Comparison of ENCODE assay signal across 1 cellular context in the genomic region with DNA sequence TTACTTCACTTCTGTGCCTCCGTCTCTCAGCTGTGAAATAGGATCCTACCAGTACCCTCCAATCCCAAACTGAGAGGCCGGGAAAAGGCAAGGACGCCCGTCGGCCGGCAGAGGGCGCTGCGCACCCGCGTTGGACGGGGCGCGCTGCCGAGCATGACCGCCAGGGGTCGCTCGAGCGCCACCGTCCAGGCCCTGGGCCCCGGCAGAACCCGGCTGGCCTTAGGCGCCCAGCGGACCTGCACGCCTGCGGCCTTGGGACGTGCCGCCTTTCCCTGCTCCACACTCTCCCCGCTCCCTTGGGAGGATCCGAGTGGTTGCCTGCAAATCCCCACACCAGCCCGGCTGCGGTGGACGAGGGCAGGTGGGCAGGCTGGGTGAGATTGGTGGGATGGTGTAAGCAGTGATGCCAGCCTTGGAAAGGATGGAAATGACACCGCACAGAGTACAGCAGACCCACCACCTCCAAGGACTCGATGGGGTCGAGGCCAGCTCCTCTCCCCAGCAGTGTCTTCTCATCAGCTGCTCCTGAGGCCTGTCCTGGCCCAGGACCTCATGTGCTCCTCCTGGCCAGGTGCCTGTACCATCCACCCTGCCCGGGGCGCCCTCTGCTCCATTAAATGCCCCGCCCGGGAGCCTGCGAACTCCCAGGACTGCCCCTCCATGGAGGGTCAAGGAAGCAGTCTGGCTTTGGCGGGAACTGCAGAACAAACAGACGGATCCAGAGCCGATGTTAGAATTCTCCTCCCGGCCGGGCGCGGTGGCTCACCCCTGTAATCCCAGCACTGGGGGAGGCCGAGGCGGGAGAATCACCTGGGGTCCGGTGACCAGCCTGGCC.
TF ChIP-seq lines count a peak whose summit lies in the region.

No MANE protein-coding gene starts in this region.

TF ChIP-seq in K562, 482 proteins besides CTCF, POLR2A, EP300 and RAD21 (continued from another document and continues in another):
- TF ChIP-seq, protein P1, sequence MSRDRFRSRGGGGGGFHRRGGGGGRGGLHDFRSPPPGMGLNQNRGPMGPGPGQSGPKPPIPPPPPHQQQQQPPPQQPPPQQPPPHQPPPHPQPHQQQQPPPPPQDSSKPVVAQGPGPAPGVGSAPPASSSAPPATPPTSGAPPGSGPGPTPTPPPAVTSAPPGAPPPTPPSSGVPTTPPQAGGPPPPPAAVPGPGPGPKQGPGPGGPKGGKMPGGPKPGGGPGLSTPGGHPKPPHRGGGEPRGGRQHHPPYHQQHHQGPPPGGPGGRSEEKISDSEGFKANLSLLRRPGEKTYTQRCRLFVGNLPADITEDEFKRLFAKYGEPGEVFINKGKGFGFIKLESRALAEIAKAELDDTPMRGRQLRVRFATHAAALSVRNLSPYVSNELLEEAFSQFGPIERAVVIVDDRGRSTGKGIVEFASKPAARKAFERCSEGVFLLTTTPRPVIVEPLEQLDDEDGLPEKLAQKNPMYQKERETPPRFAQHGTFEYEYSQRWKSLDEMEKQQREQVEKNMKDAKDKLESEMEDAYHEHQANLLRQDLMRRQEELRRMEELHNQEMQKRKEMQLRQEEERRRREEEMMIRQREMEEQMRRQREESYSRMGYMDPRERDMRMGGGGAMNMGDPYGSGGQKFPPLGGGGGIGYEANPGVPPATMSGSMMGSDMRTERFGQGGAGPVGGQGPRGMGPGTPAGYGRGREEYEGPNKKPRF (IDR thresholded peaks at IDR 0.05; ENCODE audit: low read depth, low read length), result no peak
- TF ChIP-seq DIDO1 (tag; IDR thresholded peaks at IDR 0.05; ENCODE audit: low read depth) (no peak), ZNF507 (tag; conservative IDR thresholded peaks at IDR 0.05) (no peak), CC2D1A (IDR thresholded peaks at IDR 0.05) (no peak), ETS2 (tag; IDR thresholded peaks at IDR 0.05; ENCODE audit: borderline replicate concordance, poor library complexity, severe bottlenecking) (no peak), HDAC3 (IDR thresholded peaks at IDR 0.05; ENCODE audit: borderline replicate concordance, partially characterized antibody) (no peak), POLR3A (IDR thresholded peaks at IDR 0.05; ENCODE audit: borderline replicate concordance, extremely low read depth, insufficient read depth, insufficient read length) (no peak), MAFK (IDR thresholded peaks at IDR 0.05; ENCODE audit: low read length) (no peak), TCF3 (CRISPR knock-in tag; IDR thresholded peaks at IDR 0.05) (0 out of 2 replicates have a peak, but pooled peaks have one; percentile 34), ATF7 (IDR thresholded peaks at IDR 0.05) (peak; percentile 62; the same call in 1 of the 2 replicates), HDAC2 (IDR thresholded peaks at IDR 0.05) (no peak), SMARCA5 (IDR thresholded peaks at IDR 0.05) (no peak), SREBF1 (IDR thresholded peaks at IDR 0.05; ENCODE audit: borderline replicate concordance, low read depth, low read length) (no peak), EGR1 (conservative IDR thresholded peaks at IDR 0.05) (no peak), ZNF785 (CRISPR knock-in tag; IDR thresholded peaks at IDR 0.05) (no peak), EZH2 (IDR thresholded peaks at IDR 0.05; ENCODE audit: borderline replicate concordance, low read depth, low read length) (no peak), SNIP1 (IDR thresholded peaks at IDR 0.05; ENCODE audit: low read depth) (no peak), ESRRB (CRISPR knock-in tag; IDR thresholded peaks at IDR 0.05; ENCODE audit: borderline replicate concordance) (no peak), ETV1 (tag; conservative IDR thresholded peaks at IDR 0.05; ENCODE audit: low read depth) (no peak), ZNF232 (CRISPR knock-in tag; IDR thresholded peaks at IDR 0.05) (no peak), NONO (IDR thresholded peaks at IDR 0.05; ENCODE audit: low read depth in 2 of 2, low read length in 1 of 2) (peak in 1 of 2 experiments; percentile 70; a peak in 1 of 4 replicates), RCOR1 (IDR thresholded peaks at IDR 0.05; ENCODE audit: borderline replicate concordance in 1 of 2, low read depth in 2 of 2, low read length in 2 of 2) (peak in 1 of 2 experiments; percentile 62; a peak in 1 of 4 replicates), MAFF (IDR thresholded peaks at IDR 0.05; ENCODE audit: low read length) (no peak), MBD2 (IDR thresholded peaks at IDR 0.05; ENCODE audit: borderline replicate concordance, low read depth) (no peak), CTBP1 (IDR thresholded peaks at IDR 0.05; ENCODE audit: borderline replicate concordance) (peak; percentile 80; the same call in 1 of the 2 replicates)
- TF ChIP-seq, protein P2, sequence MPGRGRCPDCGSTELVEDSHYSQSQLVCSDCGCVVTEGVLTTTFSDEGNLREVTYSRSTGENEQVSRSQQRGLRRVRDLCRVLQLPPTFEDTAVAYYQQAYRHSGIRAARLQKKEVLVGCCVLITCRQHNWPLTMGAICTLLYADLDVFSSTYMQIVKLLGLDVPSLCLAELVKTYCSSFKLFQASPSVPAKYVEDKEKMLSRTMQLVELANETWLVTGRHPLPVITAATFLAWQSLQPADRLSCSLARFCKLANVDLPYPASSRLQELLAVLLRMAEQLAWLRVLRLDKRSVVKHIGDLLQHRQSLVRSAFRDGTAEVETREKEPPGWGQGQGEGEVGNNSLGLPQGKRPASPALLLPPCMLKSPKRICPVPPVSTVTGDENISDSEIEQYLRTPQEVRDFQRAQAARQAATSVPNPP (IDR thresholded peaks at IDR 0.05; ENCODE audit: borderline replicate concordance, insufficient read depth, insufficient read length), result no peak
- TF ChIP-seq, protein P3, sequence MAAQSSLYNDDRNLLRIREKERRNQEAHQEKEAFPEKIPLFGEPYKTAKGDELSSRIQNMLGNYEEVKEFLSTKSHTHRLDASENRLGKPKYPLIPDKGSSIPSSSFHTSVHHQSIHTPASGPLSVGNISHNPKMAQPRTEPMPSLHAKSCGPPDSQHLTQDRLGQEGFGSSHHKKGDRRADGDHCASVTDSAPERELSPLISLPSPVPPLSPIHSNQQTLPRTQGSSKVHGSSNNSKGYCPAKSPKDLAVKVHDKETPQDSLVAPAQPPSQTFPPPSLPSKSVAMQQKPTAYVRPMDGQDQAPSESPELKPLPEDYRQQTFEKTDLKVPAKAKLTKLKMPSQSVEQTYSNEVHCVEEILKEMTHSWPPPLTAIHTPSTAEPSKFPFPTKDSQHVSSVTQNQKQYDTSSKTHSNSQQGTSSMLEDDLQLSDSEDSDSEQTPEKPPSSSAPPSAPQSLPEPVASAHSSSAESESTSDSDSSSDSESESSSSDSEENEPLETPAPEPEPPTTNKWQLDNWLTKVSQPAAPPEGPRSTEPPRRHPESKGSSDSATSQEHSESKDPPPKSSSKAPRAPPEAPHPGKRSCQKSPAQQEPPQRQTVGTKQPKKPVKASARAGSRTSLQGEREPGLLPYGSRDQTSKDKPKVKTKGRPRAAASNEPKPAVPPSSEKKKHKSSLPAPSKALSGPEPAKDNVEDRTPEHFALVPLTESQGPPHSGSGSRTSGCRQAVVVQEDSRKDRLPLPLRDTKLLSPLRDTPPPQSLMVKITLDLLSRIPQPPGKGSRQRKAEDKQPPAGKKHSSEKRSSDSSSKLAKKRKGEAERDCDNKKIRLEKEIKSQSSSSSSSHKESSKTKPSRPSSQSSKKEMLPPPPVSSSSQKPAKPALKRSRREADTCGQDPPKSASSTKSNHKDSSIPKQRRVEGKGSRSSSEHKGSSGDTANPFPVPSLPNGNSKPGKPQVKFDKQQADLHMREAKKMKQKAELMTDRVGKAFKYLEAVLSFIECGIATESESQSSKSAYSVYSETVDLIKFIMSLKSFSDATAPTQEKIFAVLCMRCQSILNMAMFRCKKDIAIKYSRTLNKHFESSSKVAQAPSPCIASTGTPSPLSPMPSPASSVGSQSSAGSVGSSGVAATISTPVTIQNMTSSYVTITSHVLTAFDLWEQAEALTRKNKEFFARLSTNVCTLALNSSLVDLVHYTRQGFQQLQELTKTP (IDR thresholded peaks at IDR 0.05; ENCODE audit: low read depth in 1 of 2, partially characterized antibody in 2 of 2), result no peak
- TF ChIP-seq, protein P4, sequence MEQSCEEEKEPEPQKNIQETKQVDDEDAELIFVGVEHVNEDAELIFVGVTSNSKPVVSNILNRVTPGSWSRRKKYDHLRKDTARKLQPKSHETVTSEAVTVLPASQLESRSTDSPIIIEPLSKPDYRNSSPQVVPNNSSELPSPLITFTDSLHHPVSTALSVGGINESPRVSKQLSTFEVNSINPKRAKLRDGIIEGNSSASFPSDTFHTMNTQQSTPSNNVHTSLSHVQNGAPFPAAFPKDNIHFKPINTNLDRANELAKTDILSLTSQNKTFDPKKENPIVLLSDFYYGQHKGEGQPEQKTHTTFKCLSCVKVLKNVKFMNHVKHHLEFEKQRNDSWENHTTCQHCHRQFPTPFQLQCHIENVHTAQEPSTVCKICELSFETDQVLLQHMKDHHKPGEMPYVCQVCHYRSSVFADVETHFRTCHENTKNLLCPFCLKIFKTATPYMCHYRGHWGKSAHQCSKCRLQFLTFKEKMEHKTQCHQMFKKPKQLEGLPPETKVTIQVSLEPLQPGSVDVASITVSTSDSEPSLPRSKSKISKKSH (CRISPR knock-in tag; IDR thresholded peaks at IDR 0.05), result no peak
- TF ChIP-seq, protein P5, sequence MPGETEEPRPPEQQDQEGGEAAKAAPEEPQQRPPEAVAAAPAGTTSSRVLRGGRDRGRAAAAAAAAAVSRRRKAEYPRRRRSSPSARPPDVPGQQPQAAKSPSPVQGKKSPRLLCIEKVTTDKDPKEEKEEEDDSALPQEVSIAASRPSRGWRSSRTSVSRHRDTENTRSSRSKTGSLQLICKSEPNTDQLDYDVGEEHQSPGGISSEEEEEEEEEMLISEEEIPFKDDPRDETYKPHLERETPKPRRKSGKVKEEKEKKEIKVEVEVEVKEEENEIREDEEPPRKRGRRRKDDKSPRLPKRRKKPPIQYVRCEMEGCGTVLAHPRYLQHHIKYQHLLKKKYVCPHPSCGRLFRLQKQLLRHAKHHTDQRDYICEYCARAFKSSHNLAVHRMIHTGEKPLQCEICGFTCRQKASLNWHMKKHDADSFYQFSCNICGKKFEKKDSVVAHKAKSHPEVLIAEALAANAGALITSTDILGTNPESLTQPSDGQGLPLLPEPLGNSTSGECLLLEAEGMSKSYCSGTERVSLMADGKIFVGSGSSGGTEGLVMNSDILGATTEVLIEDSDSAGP (CRISPR knock-in tag; IDR thresholded peaks at IDR 0.05), result peak; percentile 65; the same call in 1 of the 2 replicates
- TF ChIP-seq, protein P6, sequence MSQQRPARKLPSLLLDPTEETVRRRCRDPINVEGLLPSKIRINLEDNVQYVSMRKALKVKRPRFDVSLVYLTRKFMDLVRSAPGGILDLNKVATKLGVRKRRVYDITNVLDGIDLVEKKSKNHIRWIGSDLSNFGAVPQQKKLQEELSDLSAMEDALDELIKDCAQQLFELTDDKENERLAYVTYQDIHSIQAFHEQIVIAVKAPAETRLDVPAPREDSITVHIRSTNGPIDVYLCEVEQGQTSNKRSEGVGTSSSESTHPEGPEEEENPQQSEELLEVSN (IDR thresholded peaks at IDR 0.05; ENCODE audit: borderline replicate concordance in 1 of 2, extremely low read depth in 1 of 2, insufficient read depth in 1 of 2, insufficient read length in 1 of 2, low read depth in 1 of 2, low read length in 1 of 2, poor library complexity in 1 of 2, severe bottlenecking in 1 of 2), result peak in 1 of 2 experiments; percentile 34
- TF ChIP-seq, protein P7, sequence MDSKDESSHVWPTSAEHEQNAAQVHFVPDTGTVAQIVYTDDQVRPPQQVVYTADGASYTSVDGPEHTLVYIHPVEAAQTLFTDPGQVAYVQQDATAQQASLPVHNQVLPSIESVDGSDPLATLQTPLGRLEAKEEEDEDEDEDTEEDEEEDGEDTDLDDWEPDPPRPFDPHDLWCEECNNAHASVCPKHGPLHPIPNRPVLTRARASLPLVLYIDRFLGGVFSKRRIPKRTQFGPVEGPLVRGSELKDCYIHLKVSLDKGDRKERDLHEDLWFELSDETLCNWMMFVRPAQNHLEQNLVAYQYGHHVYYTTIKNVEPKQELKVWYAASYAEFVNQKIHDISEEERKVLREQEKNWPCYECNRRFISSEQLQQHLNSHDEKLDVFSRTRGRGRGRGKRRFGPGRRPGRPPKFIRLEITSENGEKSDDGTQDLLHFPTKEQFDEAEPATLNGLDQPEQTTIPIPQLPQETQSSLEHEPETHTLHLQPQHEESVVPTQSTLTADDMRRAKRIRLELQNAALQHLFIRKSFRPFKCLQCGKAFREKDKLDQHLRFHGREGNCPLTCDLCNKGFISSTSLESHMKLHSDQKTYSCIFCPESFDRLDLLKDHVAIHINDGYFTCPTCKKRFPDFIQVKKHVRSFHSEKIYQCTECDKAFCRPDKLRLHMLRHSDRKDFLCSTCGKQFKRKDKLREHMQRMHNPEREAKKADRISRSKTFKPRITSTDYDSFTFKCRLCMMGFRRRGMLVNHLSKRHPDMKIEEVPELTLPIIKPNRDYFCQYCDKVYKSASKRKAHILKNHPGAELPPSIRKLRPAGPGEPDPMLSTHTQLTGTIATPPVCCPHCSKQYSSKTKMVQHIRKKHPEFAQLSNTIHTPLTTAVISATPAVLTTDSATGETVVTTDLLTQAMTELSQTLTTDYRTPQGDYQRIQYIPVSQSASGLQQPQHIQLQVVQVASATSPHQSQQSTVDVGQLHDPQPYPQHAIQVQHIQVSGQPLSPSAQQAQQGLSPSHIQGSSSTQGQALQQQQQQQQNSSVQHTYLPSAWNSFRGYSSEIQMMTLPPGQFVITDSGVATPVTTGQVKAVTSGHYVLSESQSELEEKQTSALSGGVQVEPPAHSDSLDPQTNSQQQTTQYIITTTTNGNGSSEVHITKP (IDR thresholded peaks at IDR 0.05; ENCODE audit: partially characterized antibody), result no peak
- TF ChIP-seq, protein P8, sequence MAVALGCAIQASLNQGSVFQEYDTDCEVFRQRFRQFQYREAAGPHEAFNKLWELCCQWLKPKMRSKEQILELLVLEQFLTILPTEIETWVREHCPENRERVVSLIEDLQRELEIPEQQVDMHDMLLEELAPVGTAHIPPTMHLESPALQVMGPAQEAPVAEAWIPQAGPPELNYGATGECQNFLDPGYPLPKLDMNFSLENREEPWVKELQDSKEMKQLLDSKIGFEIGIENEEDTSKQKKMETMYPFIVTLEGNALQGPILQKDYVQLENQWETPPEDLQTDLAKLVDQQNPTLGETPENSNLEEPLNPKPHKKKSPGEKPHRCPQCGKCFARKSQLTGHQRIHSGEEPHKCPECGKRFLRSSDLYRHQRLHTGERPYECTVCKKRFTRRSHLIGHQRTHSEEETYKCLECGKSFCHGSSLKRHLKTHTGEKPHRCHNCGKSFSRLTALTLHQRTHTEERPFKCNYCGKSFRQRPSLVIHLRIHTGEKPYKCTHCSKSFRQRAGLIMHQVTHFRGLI (CRISPR knock-in tag; IDR thresholded peaks at IDR 0.05), result no peak
- TF ChIP-seq, protein P9, sequence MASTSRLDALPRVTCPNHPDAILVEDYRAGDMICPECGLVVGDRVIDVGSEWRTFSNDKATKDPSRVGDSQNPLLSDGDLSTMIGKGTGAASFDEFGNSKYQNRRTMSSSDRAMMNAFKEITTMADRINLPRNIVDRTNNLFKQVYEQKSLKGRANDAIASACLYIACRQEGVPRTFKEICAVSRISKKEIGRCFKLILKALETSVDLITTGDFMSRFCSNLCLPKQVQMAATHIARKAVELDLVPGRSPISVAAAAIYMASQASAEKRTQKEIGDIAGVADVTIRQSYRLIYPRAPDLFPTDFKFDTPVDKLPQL (IDR thresholded peaks at IDR 0.05; ENCODE audit: extremely low read depth, insufficient read length), result no peak
